Comparison of ENCODE assay signal across 9 cellular contexts in the genomic region with DNA sequence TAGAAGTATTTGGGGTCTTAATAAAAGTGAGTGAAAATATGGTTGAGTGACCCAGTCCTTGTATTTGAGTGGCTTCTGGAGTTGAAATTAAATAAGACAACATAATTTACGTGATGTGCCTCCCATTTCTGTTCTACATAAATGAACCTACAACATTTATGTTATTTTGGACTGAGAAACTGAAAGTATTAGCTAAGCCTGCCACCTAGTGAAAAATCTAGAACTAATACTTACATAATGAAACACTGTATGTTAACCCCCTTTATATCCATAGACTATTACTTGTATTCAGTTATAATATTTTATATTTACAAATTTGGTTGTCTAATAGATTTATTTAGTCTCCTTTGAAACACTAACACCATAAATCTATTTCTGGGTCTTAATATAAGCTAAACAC.
DNase-seq lines count a peak whose midpoint lies in the region; ATAC-seq and TF ChIP-seq lines count a peak whose summit lies in the region.
"Had no signal": no experiment of that assay in that cellular context is flagged by ENCODE, and none has a peak within 500 bp of the region (broad histone marks: within the 10 kb centered on the region; RNA-seq: fewer than 3 reads in every experiment).

No MANE protein-coding gene starts in this region.

- no peaks in the 10 kb centered on the region for H3K9me3 Mint-ChIP-seq in stimulated activated naive B cell treated with anti-CD40 and anti-IgM and Interleukin-4, amounts not matched to agents 10 μg/mL and 1 μg/mL and 100 μg/mL, for 72 hours

- H3K27me3 ChIP-seq in Loucy (ENCODE audit: insufficient read depth, low read length, poor library complexity, severe bottlenecking) (no peaks in the 10 kb centered on the region), adipocyte (replicated peaks; ENCODE audit: control insufficient read depth, insufficient read depth, low read length) (no peaks in the 10 kb centered on the region), osteoblast (ENCODE audit: insufficient read depth, low read length) (no peaks in the 10 kb centered on the region)

- H3K9me3 ChIP-seq in Loucy (ENCODE audit: insufficient read depth, low read depth, low read length) (no peaks in the 10 kb centered on the region), adipocyte (ENCODE audit: control insufficient read depth, low read length) (no peaks in the 10 kb centered on the region), osteoblast (ENCODE audit: low read depth, low read length) (no peaks in the 10 kb centered on the region)

- H3K36me3 Mint-ChIP-seq in stimulated activated naive B cell treated with anti-CD40 and anti-IgM and Interleukin-4, amounts not matched to agents 10 μg/mL and 1 μg/mL and 100 μg/mL, for 72 hours = no peaks in the 10 kb centered on the region

- no peaks in the 10 kb centered on the region for H3K4me1 ChIP-seq in Loucy (ENCODE audit: insufficient read depth, low read length, poor library complexity, severe bottlenecking)
- H3K4me1 ChIP-seq in adipocyte (ENCODE audit: control insufficient read depth, insufficient read depth, low read length) = no peaks in the 10 kb centered on the region
- H3K4me1 ChIP-seq in osteoblast (ENCODE audit: insufficient read depth, low read length) = no peaks in the 10 kb centered on the region

- ATAC-seq in stimulated activated naive B cell treated with anti-CD40 and anti-IgM and Interleukin-4, amounts not matched to agents 10 μg/mL and 1 μg/mL and 100 μg/mL, for 72 hours (replicated peaks) = no peak
- no peak for ATAC-seq in GM19397 (IDR thresholded peaks at IDR 0.05; ENCODE audit: unreplicated experiment)

- no peaks in the 10 kb centered on the region for H3K9me2 ChIP-seq in Loucy (replicated peaks; ENCODE audit: low read depth, low read length)

- H3K27me3 Mint-ChIP-seq in stimulated activated naive B cell treated with anti-CD40 and anti-IgM and Interleukin-4, amounts not matched to agents 10 μg/mL and 1 μg/mL and 100 μg/mL, for 72 hours = no peaks in the 10 kb centered on the region
- H3K27me3 Mint-ChIP-seq: B cell had no signal

- no peaks in the 10 kb centered on the region for H3K79me2 ChIP-seq in Loucy (ENCODE audit: insufficient read depth, low read length)
- H3K79me2 ChIP-seq in osteoblast (ENCODE audit: insufficient read depth, low read length) = no peaks in the 10 kb centered on the region

- no peaks in the 10 kb centered on the region for H3K4me1 Mint-ChIP-seq in stimulated activated naive B cell treated with anti-CD40 and anti-IgM and Interleukin-4, amounts not matched to agents 10 μg/mL and 1 μg/mL and 100 μg/mL, for 72 hours
- H3K4me1 Mint-ChIP-seq: B cell had no signal

- H3K27ac ChIP-seq in osteoblast (ENCODE audit: low read depth, low read length) = no peak overlapping the region

- no peak overlapping the region for H3K9ac ChIP-seq in Loucy (ENCODE audit: low read depth, low read length, poor library complexity, severe bottlenecking)
- H3K9ac ChIP-seq in adipocyte (ENCODE audit: low read length) = no peak overlapping the region

- H4K20me1 ChIP-seq in Loucy (ENCODE audit: insufficient read depth, low read length, poor library complexity, severe bottlenecking) (no peaks in the 10 kb centered on the region), osteoblast (ENCODE audit: insufficient read depth, low read length) (no peaks in the 10 kb centered on the region)

- no peak overlapping the region for H3K4me3 Mint-ChIP-seq in stimulated activated naive B cell treated with anti-CD40 and anti-IgM and Interleukin-4, amounts not matched to agents 10 μg/mL and 1 μg/mL and 100 μg/mL, for 72 hours
- H3K4me3 Mint-ChIP-seq: B cell had no signal

- TF ChIP-seq CTCF in Loucy (conservative IDR thresholded peaks at IDR 0.05; ENCODE audit: low read length) (peak; percentile 60), osteoblast (IDR thresholded peaks at IDR 0.05; ENCODE audit: extremely low read depth, low read depth, low read length) (peak; percentile 44)

- DNase-seq in NCI-H2029 (lab: John Stamatoyannopoulos, UW) = peak; percentile 4
- no peak for DNase-seq in NCI-H2029 treated with DMSO at 0.1 percent for 48 hours (lab: John Stamatoyannopoulos, UW)
- peak; percentile 70 for DNase-seq in adipocyte (ENCODE audit: low read depth)
- DNase-seq in osteoblast (ENCODE audit: insufficient read length, low spot score, missing footprints) = no peak
- no peak for DNase-seq in T-helper 2 cell
- no peak for DNase-seq in stimulated activated naive B cell treated with anti-CD40 and anti-IgM and Interleukin-4, amounts not matched to agents 10 μg/mL and 1 μg/mL and 100 μg/mL, for 72 hours

- H3K4me2 ChIP-seq in Loucy (ENCODE audit: low read depth, low read length, poor library complexity, severe bottlenecking) = no peak overlapping the region
- H3K4me2 ChIP-seq in osteoblast (ENCODE audit: insufficient read depth, low read length) = no peak overlapping the region

- no peaks in the 10 kb centered on the region for H3F3A ChIP-seq in Loucy (ENCODE audit: low read depth)

- H3K4me3 ChIP-seq in Loucy (ENCODE audit: low read length, poor library complexity, severe bottlenecking) = no peak overlapping the region
- no peak overlapping the region for H3K4me3 ChIP-seq in adipocyte (ENCODE audit: low read length)
- no peak overlapping the region for H3K4me3 ChIP-seq in osteoblast (ENCODE audit: insufficient read depth, low read length)

- H3K27ac Mint-ChIP-seq in stimulated activated naive B cell treated with anti-CD40 and anti-IgM and Interleukin-4, amounts not matched to agents 10 μg/mL and 1 μg/mL and 100 μg/mL, for 72 hours = no peak overlapping the region
- H3K27ac Mint-ChIP-seq: B cell had no signal

- peak overlapping the region; percentile 39; the same call in 1 of the 2 replicates for H2AFZ ChIP-seq in Loucy (ENCODE audit: low read length)
- no peak overlapping the region for H2AFZ ChIP-seq in osteoblast (ENCODE audit: low read length)

- H3K36me3 ChIP-seq in Loucy (ENCODE audit: insufficient read depth, low read length) = no peaks in the 10 kb centered on the region
- H3K36me3 ChIP-seq in adipocyte (ENCODE audit: control insufficient read depth, insufficient read depth, low read length, severe bottlenecking) = no peaks in the 10 kb centered on the region
- H3K36me3 ChIP-seq in osteoblast (ENCODE audit: insufficient read depth, low read length) = no peaks in the 10 kb centered on the region

Comparison
In these comparisons a context has a peak if more than half of its experiments do, and no peak if none do; other contexts are left out.
1. DNase-seq: peak in NCI-H2029 (single experiment) and adipocyte (single experiment); none in NCI-H2029 treated with DMSO at 0.1 percent for 48 hours (single experiment), osteoblast (single experiment), T-helper 2 cell (0 of 5) and stimulated activated naive B cell treated with anti-CD40 and anti-IgM and Interleukin-4, amounts not matched to agents 10 μg/mL and 1 μg/mL and 100 μg/mL, for 72 hours (single experiment).